Comparison of ENCODE assay signal across 11 cellular contexts in the genomic region with DNA sequence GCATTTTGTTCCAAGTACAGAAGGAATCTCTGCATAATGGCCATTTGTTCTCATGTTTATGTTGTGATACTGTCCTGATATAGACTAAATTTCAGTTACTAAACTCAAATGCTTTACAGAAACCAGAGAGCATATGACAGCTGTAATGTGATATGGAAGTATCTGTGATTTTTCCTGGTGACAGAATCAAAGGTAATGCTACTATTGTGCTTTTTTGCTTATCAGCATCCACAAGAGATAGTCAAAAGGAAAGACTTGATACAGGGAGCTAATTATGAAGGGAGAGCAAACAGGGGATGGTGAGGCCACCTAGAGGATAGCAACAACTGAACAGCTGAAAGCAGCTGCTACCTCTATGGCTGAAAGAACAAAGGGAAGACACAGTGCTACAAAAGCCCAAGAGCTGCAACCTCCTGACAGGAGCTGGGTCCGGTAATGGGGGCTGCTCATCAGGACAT.
DNase-seq lines count a peak whose midpoint lies in the region; ATAC-seq and TF ChIP-seq lines count a peak whose summit lies in the region.
"Had no signal": no experiment of that assay in that cellular context is flagged by ENCODE, and none has a peak within 500 bp of the region (broad histone marks: within the 10 kb centered on the region; RNA-seq: fewer than 3 reads in every experiment).

No MANE protein-coding gene starts in this region.

- no peaks in the 10 kb centered on the region for H4K20me1 ChIP-seq in PC-3 (ENCODE audit: low read length)

- no peaks in the 10 kb centered on the region for H3K36me3 Mint-ChIP-seq in activated CD4-positive, alpha-beta memory T cell treated with anti-CD3 and anti-CD28 coated beads for 36 hours

- H3K36me3 ChIP-seq in PC-3 (ENCODE audit: low read depth, low read length), result no peaks in the 10 kb centered on the region
- H3K36me3 ChIP-seq: sigmoid colon had no signal

- H2AFZ ChIP-seq in PC-3 (ENCODE audit: low read length), result no peak overlapping the region

- peak; percentile 20 for DNase-seq in AG08395 (ENCODE audit: low spot score)
- peak; percentile 21 for DNase-seq in PC-3
- DNase-seq in iPS-NIHi11 (ENCODE audit: low spot score), result peak; percentile 63
- DNase-seq in activated CD4-positive, alpha-beta memory T cell treated with anti-CD3 and anti-CD28 coated beads for 36 hours, result no peak
- DNase-seq: DND-41, sigmoid colon, testis had no signal

- CTCF ChIA-PET in PC-3 (lab: Charles Lee), result interaction anchor here (0.6 kb wide), 1 partner anchor 28 kb away, joined by 3 read pairs; no protein-coding TSS in a partner anchor
- CTCF ChIA-PET in activated CD4-positive, alpha-beta memory T cell treated with anti-CD3 and anti-CD28 coated beads for 36 hours (lab: Charles Lee), result no interaction called here

- peaks cover 15% of the 10 kb centered on the region for H3K27me3 Mint-ChIP-seq in activated CD4-positive, alpha-beta memory T cell treated with anti-CD3 and anti-CD28 coated beads for 36 hours

- no peak overlapping the region for H3K27ac ChIP-seq in PC-3 (ENCODE audit: low read length)
- H3K27ac ChIP-seq: sigmoid colon, testis had no signal

- no peaks in the 10 kb centered on the region for H3K79me2 ChIP-seq in PC-3 (ENCODE audit: low read length)

- no peaks in the 10 kb centered on the region for H3K9me3 ChIP-seq in PC-3 (ENCODE audit: low read length)
- H3K9me3 ChIP-seq: sigmoid colon, testis had no signal

- H3K27me3 ChIP-seq in PC-3 (ENCODE audit: low read length), result no peaks in the 10 kb centered on the region
- H3K27me3 ChIP-seq: sigmoid colon, testis had no signal

- intact Hi-C loops in PC-3 (cut with micrococcal nuclease), result no loop called here
- intact Hi-C loops in activated CD4-positive, alpha-beta memory T cell treated with anti-CD3 and anti-CD28 coated beads for 36 hours (cut with micrococcal nuclease), result no loop called here

- no peaks in the 10 kb centered on the region for H3K4me1 Mint-ChIP-seq in activated CD4-positive, alpha-beta memory T cell treated with anti-CD3 and anti-CD28 coated beads for 36 hours (ENCODE audit: low read depth)

- POLR2A ChIA-PET in PC-3 (lab: Charles Lee; ENCODE audit: unreplicated experiment), result interaction anchor here (0.5 kb wide), 1 partner anchor 47 kb away, joined by 5 read pairs; no protein-coding TSS in a partner anchor
- POLR2A ChIA-PET in activated CD4-positive, alpha-beta memory T cell treated with anti-CD3 and anti-CD28 coated beads for 36 hours (lab: Charles Lee), result no interaction called here

- ATAC-seq in GM21576 (IDR thresholded peaks at IDR 0.05; ENCODE audit: unreplicated experiment), result peak; percentile 46
- ATAC-seq in PC-3, result peak; percentile 68
- ATAC-seq in HG02642 (IDR thresholded peaks at IDR 0.05; ENCODE audit: poor library complexity, unreplicated experiment), result no peak
- no peak for ATAC-seq in HG03469 (IDR thresholded peaks at IDR 0.05; ENCODE audit: unreplicated experiment)
- ATAC-seq in GM18907 (IDR thresholded peaks at IDR 0.05; ENCODE audit: unreplicated experiment), result no peak

- BruUV-seq in PC-3 (replicated peaks; lab: Mats Ljungman, UMichigan), result no TSS peak

- no peak overlapping the region for H3K4me2 ChIP-seq in PC-3 (ENCODE audit: low read length)

- H3K9ac ChIP-seq in PC-3 (ENCODE audit: low read length), result no peak overlapping the region

- H3K9me3 Mint-ChIP-seq in activated CD4-positive, alpha-beta memory T cell treated with anti-CD3 and anti-CD28 coated beads for 36 hours, result no peaks in the 10 kb centered on the region

- no peak overlapping the region for H3K4me3 ChIP-seq in PC-3 (ENCODE audit: low read length)
- H3K4me3 ChIP-seq: sigmoid colon, testis had no signal

- no peaks in the 10 kb centered on the region for H3K4me1 ChIP-seq in PC-3 (ENCODE audit: insufficient read depth, low read length)
- H3K4me1 ChIP-seq: sigmoid colon, testis had no signal

- no peaks in the 10 kb centered on the region for H3K9me2 ChIP-seq in PC-3 (replicated peaks; ENCODE audit: low read length)

- TF ChIP-seq CTCF in PC-3 (conservative IDR thresholded peaks at IDR 0.05; ENCODE audit: low read depth, low read length), result peak; percentile 45

- H3K27ac Mint-ChIP-seq in activated CD4-positive, alpha-beta memory T cell treated with anti-CD3 and anti-CD28 coated beads for 36 hours, result no peak overlapping the region

- no peaks in the 10 kb centered on the region for H3F3A ChIP-seq in PC-3 (ENCODE audit: low read length, unreplicated experiment)

- no peak overlapping the region for H3K4me3 Mint-ChIP-seq in activated CD4-positive, alpha-beta memory T cell treated with anti-CD3 and anti-CD28 coated beads for 36 hours

Comparison
In these comparisons a context has a peak if more than half of its experiments do, and no peak if none do; other contexts are left out.
1. ATAC-seq: peak in GM21576 (single experiment) and PC-3 (single experiment); none in HG02642 (single experiment), HG03469 (single experiment) and GM18907 (single experiment).